In genomic region chr10:48941427-48942075, GRCh38 we compare ENCODE assay signal across 1 cellular context.
TF ChIP-seq lines count a peak whose summit lies in the region.

No MANE protein-coding gene starts in this region.

TF ChIP-seq in H1, 55 proteins besides CTCF, POLR2A, EP300 and RAD21:
- no peak for TF ChIP-seq POLR2AphosphoS5 (IDR thresholded peaks at IDR 0.05; ENCODE audit: low read depth, low read length)
- TF ChIP-seq JUN (IDR thresholded peaks at IDR 0.05; ENCODE audit: low read depth, low read length) = no peak
- TF ChIP-seq RBBP5 (IDR thresholded peaks at IDR 0.05; ENCODE audit: borderline replicate concordance, low read depth, low read length) = no peak
- TF ChIP-seq SIN3A (conservative IDR thresholded peaks at IDR 0.05 in 1 of 2, IDR thresholded peaks at IDR 0.05 in 1 of 2; ENCODE audit: low read depth in 1 of 2, low read length in 2 of 2) = no peak
- TF ChIP-seq CEBPB (IDR thresholded peaks at IDR 0.05; ENCODE audit: low read depth, low read length) = no peak
- TF ChIP-seq SIX5 (IDR thresholded peaks at IDR 0.05; ENCODE audit: low read depth, low read length) = no peak
- TF ChIP-seq TEAD4 (IDR thresholded peaks at IDR 0.05; ENCODE audit: low read depth, low read length) = no peak
- no peak for TF ChIP-seq GTF2F1 (IDR thresholded peaks at IDR 0.05; ENCODE audit: borderline replicate concordance, low read depth, low read length)
- no peak for TF ChIP-seq USF2 (IDR thresholded peaks at IDR 0.05; ENCODE audit: low read length)
